8 cellular contexts compared by ENCODE assay signal in genomic region chr1:93607814-93608187, GRCh38.
DNase-seq lines count a peak whose midpoint lies in the region; ATAC-seq and TF ChIP-seq lines count a peak whose summit lies in the region.

No MANE protein-coding gene starts in this region.

- ATAC-seq in HG02870 (IDR thresholded peaks at IDR 0.05; ENCODE audit: unreplicated experiment): peak; percentile 91

- no peak overlapping the region for H3K27ac ChIP-seq in SJCRH30

- H3K27ac Mint-ChIP-seq in osteocyte (ENCODE audit: unreplicated experiment): peak overlapping the region; percentile 80

- H3K36me3 Mint-ChIP-seq in osteocyte (ENCODE audit: unreplicated experiment): no peaks in the 10 kb centered on the region

- no peaks in the 10 kb centered on the region; the same call in 1 of the 2 replicates for H3K36me3 ChIP-seq in SJCRH30

- peak; percentile 25 for DNase-seq in SIG-M5 treated with dmso at 0.1 percent for 504 hours (lab: John Stamatoyannopoulos, UW; ENCODE audit: unreplicated experiment)
- no peak for DNase-seq in SIG-M5 (lab: John Stamatoyannopoulos, UW)
- DNase-seq in activated CD8-positive, alpha-beta memory T cell treated with anti-CD3 and anti-CD28 coated beads, Interleukin-2, amount 50 U/mL, for 48 hours: peak; percentile 74
- DNase-seq in osteocyte (ENCODE audit: extremely low spot score, unreplicated experiment): no peak
- no peak for DNase-seq in NCI-H524 (lab: John Stamatoyannopoulos, UW)
- DNase-seq in COLO829 (ENCODE audit: low spot score): no peak
- no peak for DNase-seq in SJCRH30

- H3K4me1 ChIP-seq in SJCRH30: peaks cover 20% of the 10 kb centered on the region

- no peak overlapping the region for H3K4me3 ChIP-seq in SJCRH30

- H3K4me3 Mint-ChIP-seq in osteocyte (ENCODE audit: unreplicated experiment): no peak overlapping the region

- peaks cover 73% of the 10 kb centered on the region for H3K4me1 Mint-ChIP-seq in osteocyte (ENCODE audit: unreplicated experiment)

- TF ChIP-seq CTCF in osteocyte (IDR thresholded peaks at IDR 0.05): no peak

- H3K27me3 Mint-ChIP-seq in osteocyte (ENCODE audit: unreplicated experiment): no peaks in the 10 kb centered on the region

- no peaks in the 10 kb centered on the region for H3K9me3 Mint-ChIP-seq in osteocyte (ENCODE audit: unreplicated experiment)

- H3K9me3 ChIP-seq in SJCRH30 (replicated peaks): no peaks in the 10 kb centered on the region

- no peaks in the 10 kb centered on the region for H3K27me3 ChIP-seq in SJCRH30

Comparison
In these comparisons a context has a peak if more than half of its experiments do, and no peak if none do; other contexts are left out.
1. DNase-seq: peak in SIG-M5 treated with dmso at 0.1 percent for 504 hours (single experiment) and activated CD8-positive, alpha-beta memory T cell treated with anti-CD3 and anti-CD28 coated beads, Interleukin-2, amount 50 U/mL, for 48 hours (single experiment); none in SIG-M5 (single experiment), osteocyte (single experiment), NCI-H524 (0 of 2), COLO829 (single experiment) and SJCRH30 (0 of 2).